In the genomic region with DNA sequence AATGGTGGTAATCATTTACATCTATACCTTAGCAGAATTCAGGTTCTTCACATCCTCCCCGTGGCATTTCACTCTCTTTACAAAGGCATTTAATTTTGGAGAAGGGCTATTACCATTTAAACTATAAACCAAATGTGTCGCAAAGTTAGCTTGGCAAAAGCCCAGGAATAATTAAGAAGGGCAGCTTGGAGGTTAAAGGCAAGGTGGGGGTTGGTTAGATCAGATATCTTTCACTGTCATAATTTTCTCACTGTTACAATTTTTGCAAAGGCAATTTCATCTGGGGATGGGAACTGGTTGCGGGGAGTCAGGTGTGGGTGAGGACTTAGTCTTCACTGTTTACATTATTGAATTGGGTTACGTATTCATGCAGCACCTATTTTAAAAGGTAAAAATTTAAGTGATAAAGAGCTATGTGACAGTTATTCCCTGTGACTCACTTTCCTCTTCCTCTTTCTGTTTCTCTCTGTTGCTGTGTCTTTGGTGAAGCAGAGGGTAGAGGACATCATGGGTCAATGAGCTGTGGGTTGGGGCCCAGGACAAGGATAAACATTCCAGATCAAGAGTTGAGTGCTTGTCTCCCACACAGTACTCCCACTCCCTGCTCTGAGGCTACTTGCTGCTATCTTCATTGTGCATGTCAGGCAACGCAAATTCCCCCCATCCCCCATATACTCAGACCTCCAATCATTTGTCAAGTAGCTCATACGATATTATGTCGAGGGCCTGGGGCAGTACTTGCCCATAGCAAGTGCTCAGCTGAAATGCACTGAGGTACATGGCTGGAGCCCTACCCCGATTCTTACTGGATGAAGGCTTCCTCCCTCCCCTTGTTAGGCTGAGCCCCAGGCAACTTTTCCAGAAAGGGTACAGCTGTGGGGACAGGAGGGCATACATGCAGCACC, we compare ENCODE assay signal across 16 cellular contexts.
DNase-seq lines count a peak whose midpoint lies in the region; ATAC-seq and TF ChIP-seq lines count a peak whose summit lies in the region.
"Had no signal": no experiment of that assay in that cellular context is flagged by ENCODE, and none has a peak within 500 bp of the region (broad histone marks: within the 10 kb centered on the region; RNA-seq: fewer than 3 reads in every experiment).

No MANE protein-coding gene starts in this region.

- no peaks in the 10 kb centered on the region for H3K9me3 ChIP-seq in DOHH2 (ENCODE audit: control insufficient read depth, insufficient read depth, low read length)
- H3K9me3 ChIP-seq: Peyer's patch had no signal

- H3K4me1 ChIP-seq in DOHH2 (ENCODE audit: control insufficient read depth, low read length): peaks cover 76% of the 10 kb centered on the region

- peak overlapping the region; percentile 37 for H3K4me2 ChIP-seq in DOHH2 (ENCODE audit: low read length)

- H3K36me3 Mint-ChIP-seq in memory B cell (no peaks in the 10 kb centered on the region), chondrocyte (ENCODE audit: low read depth) (no peaks in the 10 kb centered on the region)
- no peaks in the 10 kb centered on the region for H3K36me3 Mint-ChIP-seq in activated T-cell treated with anti-CD3 and anti-CD28 coated beads, Interleukin-2, amount 50 U/mL, for 24 hours (ENCODE audit: low read depth)
- H3K36me3 Mint-ChIP-seq: CD4-positive, CD25-positive, alpha-beta regulatory T cell had no signal

- DNase-seq in HUDEP-2 (lab: John Stamatoyannopoulos, UW; ENCODE audit: unreplicated experiment in 76 of 76) (peak in 54 of 76 experiments; percentile 14 to 98 (median 52)), RPMI7951 (ENCODE audit: low read depth) (peak; percentile 62), memory B cell (ENCODE audit: low spot score in 2 of 2) (no peak), chondrocyte (ENCODE audit: low spot score) (no peak), NCI-H1694 (lab: John Stamatoyannopoulos, UW) (no peak)
- no peak for DNase-seq in activated T-cell treated with anti-CD3 and anti-CD28 coated beads, Interleukin-2, amount 50 U/mL, for 24 hours
- DNase-seq: activated CD4-positive, alpha-beta T cell treated with anti-CD3 and anti-CD28 coated beads, Interleukin-2, amount 10 ng/mL, durations not matched to agents 7 days and 5 days; amygdala; CD4-positive, CD25-positive, alpha-beta regulatory T cell; endodermal cell; NCI-H1417; stimulated activated CD4-positive, alpha-beta T cell treated with anti-CD3 and anti-CD28 coated beads, Interleukin-15, amount 100 ng/mL, for 24 hours had no signal

- H4K20me1 ChIP-seq in DOHH2 (ENCODE audit: control insufficient read depth, insufficient read depth, low read depth, low read length): no peaks in the 10 kb centered on the region

- H3K27me3 ChIP-seq in DOHH2 (ENCODE audit: control insufficient read depth, low read length): no peaks in the 10 kb centered on the region
- H3K27me3 ChIP-seq: Peyer's patch had no signal

- H3K4me1 Mint-ChIP-seq in memory B cell (peaks cover 39% of the 10 kb centered on the region), chondrocyte (ENCODE audit: low read depth) (peaks cover 11% of the 10 kb centered on the region)
- peaks cover 45% of the 10 kb centered on the region for H3K4me1 Mint-ChIP-seq in activated T-cell treated with anti-CD3 and anti-CD28 coated beads, Interleukin-2, amount 50 U/mL, for 24 hours (ENCODE audit: low read depth)

- peak overlapping the region; percentile 25 for H3K4me3 ChIP-seq in DOHH2 (ENCODE audit: low read length)
- H3K4me3 ChIP-seq: Peyer's patch had no signal

- ATAC-seq in memory B cell (ENCODE audit: low read depth): no peak
- no peak for ATAC-seq in HG02938 (IDR thresholded peaks at IDR 0.05; ENCODE audit: unreplicated experiment)

- peaks cover 11% of the 10 kb centered on the region for H3F3A ChIP-seq in DOHH2 (ENCODE audit: control insufficient read depth, insufficient read depth)

- H3K27ac Mint-ChIP-seq in memory B cell: peak overlapping the region; percentile 81
- H3K27ac Mint-ChIP-seq in chondrocyte (ENCODE audit: unreplicated experiment): no peak overlapping the region
- H3K27ac Mint-ChIP-seq in activated T-cell treated with anti-CD3 and anti-CD28 coated beads, Interleukin-2, amount 50 U/mL, for 24 hours: no peak overlapping the region
- H3K27ac Mint-ChIP-seq: endodermal cell had no signal

- TF ChIP-seq CTCF in DOHH2 (IDR thresholded peaks at IDR 0.05; ENCODE audit: low read depth, low read length, poor library complexity, severe bottlenecking): no peak
- TF ChIP-seq CTCF in chondrocyte (IDR thresholded peaks at IDR 0.05): no peak

- peak overlapping the region; percentile 41 for H3K27ac ChIP-seq in DOHH2 (ENCODE audit: low read depth, low read length)
- H3K27ac ChIP-seq: Peyer's patch had no signal

- H3K9me2 ChIP-seq in DOHH2 (replicated peaks; ENCODE audit: control insufficient read depth, low read length): no peaks in the 10 kb centered on the region

- H3K27me3 Mint-ChIP-seq in memory B cell: no peaks in the 10 kb centered on the region
- H3K27me3 Mint-ChIP-seq in chondrocyte (ENCODE audit: low read depth): peaks cover 3% of the 10 kb centered on the region
- peaks cover 3% of the 10 kb centered on the region for H3K27me3 Mint-ChIP-seq in activated T-cell treated with anti-CD3 and anti-CD28 coated beads, Interleukin-2, amount 50 U/mL, for 24 hours
- H3K27me3 Mint-ChIP-seq: activated CD4-positive, alpha-beta T cell treated with anti-CD3 and anti-CD28 coated beads, Interleukin-2, amount 10 ng/mL, durations not matched to agents 7 days and 5 days; CD4-positive, CD25-positive, alpha-beta regulatory T cell had no signal

- no peaks in the 10 kb centered on the region for H3K9me3 Mint-ChIP-seq in memory B cell
- H3K9me3 Mint-ChIP-seq in chondrocyte (ENCODE audit: low read depth): peaks cover 2% of the 10 kb centered on the region
- no peaks in the 10 kb centered on the region for H3K9me3 Mint-ChIP-seq in activated T-cell treated with anti-CD3 and anti-CD28 coated beads, Interleukin-2, amount 50 U/mL, for 24 hours
- H3K9me3 Mint-ChIP-seq: activated CD4-positive, alpha-beta T cell treated with anti-CD3 and anti-CD28 coated beads, Interleukin-2, amount 10 ng/mL, durations not matched to agents 7 days and 5 days; endodermal cell; neural crest cell had no signal

- H3K4me3 Mint-ChIP-seq in memory B cell (peak overlapping the region; percentile 22), chondrocyte (ENCODE audit: unreplicated experiment) (no peak overlapping the region)
- no peak overlapping the region for H3K4me3 Mint-ChIP-seq in activated T-cell treated with anti-CD3 and anti-CD28 coated beads, Interleukin-2, amount 50 U/mL, for 24 hours
- H3K4me3 Mint-ChIP-seq: activated CD4-positive, alpha-beta T cell treated with anti-CD3 and anti-CD28 coated beads, Interleukin-2, amount 10 ng/mL, durations not matched to agents 7 days and 5 days; CD4-positive, CD25-positive, alpha-beta regulatory T cell; endodermal cell; neural crest cell had no signal

- H3K79me2 ChIP-seq in DOHH2 (ENCODE audit: control insufficient read depth, low read length): no peaks in the 10 kb centered on the region

- no peaks in the 10 kb centered on the region for H3K36me3 ChIP-seq in DOHH2 (ENCODE audit: control insufficient read depth, low read length)
- H3K36me3 ChIP-seq: Peyer's patch had no signal

Comparison
In these comparisons a context has a peak if more than half of its experiments do, and no peak if none do; other contexts are left out.
1. DNase-seq: peak in HUDEP-2 (54 of 76) and RPMI7951 (single experiment); none in memory B cell (0 of 2), chondrocyte (single experiment), activated T-cell treated with anti-CD3 and anti-CD28 coated beads, Interleukin-2, amount 50 U/mL, for 24 hours (single experiment) and NCI-H1694 (single experiment).